ENCODE assay signal across 34 cellular contexts in the genomic region with DNA sequence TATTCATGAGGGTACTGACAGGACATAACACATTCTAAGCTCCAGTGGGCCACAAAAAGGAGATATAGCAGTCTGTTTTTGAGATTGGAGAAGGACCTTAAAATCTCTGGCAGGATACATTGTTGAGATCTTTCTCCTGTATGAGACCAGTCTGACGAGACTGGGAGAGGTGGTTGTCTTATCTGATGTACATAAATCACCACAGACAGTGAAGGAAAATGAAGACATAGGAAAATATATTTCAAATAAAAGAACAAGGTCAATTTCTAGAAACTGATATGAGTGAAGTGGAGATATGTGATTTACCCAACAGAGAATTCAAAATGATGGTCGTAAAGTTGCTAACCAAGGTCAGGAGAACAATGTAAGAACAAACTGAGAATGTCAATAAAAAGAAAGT. TPM values are rescaled to one million over a fixed set of nuclear protein-coding genes. Genes with fewer than 3 reads are reported as not detected.
DNase-seq lines count a peak whose midpoint lies in the region; ATAC-seq, FAIRE-seq and TF ChIP-seq lines count a peak whose summit lies in the region.
"Had no signal": no experiment of that assay in that cellular context is flagged by ENCODE, and none has a peak within 500 bp of the region (broad histone marks: within the 10 kb centered on the region; RNA-seq: fewer than 3 reads in every experiment).

No MANE protein-coding gene starts in this region.

- no peak overlapping the region; the same call in 1 of the 2 replicates for H3K4me2 ChIP-seq in K562 (ENCODE audit: insufficient read depth, low read length)
- H3K4me2 ChIP-seq: A549, BLaER1 had no signal

- H2AFZ ChIP-seq in K562 (ENCODE audit: low read depth, low read length): peak overlapping the region; percentile 50; the same call in 1 of the 2 replicates

- CTCF ChIA-PET in K562 (lab: Yijun Ruan, JAX; ENCODE audit: low intra/inter-chr PET ratio): no interaction called here

- peaks cover 3 to 14% of the 10 kb centered on the region in 2 experiments; a peak in 3 of 5 replicates for H3K27me3 ChIP-seq in K562 (ENCODE audit: control insufficient read depth in 2 of 2, insufficient read depth in 2 of 2, low read length in 2 of 2)
- H3K27me3 ChIP-seq in gastrocnemius medialis: no peaks in the 10 kb centered on the region
- peaks cover 3% of the 10 kb centered on the region for H3K27me3 ChIP-seq in suprapubic skin
- H3K27me3 ChIP-seq: BE2C, BLaER1 had no signal

- H3K36me3 ChIP-seq in K562 (ENCODE audit: control insufficient read depth, insufficient read depth, low read length) (no peaks in the 10 kb centered on the region), gastrocnemius medialis (no peaks in the 10 kb centered on the region), suprapubic skin (no peaks in the 10 kb centered on the region)
- H3K36me3 ChIP-seq: BE2C; BLaER1; BLaER1 treated with 17β-estradiol and CSF1 and Interleukin-3, amounts not matched to agents 10 nM and 100 nM had no signal

- no peaks in the 10 kb centered on the region for H4K20me1 ChIP-seq in K562 (replicated peaks; ENCODE audit: control insufficient read depth, insufficient read depth, low read length)
- H4K20me1 ChIP-seq: BLaER1; BLaER1 treated with 17β-estradiol and CSF1 and Interleukin-3, amounts not matched to agents 10 nM and 100 nM had no signal

- in situ Hi-C loops in K562 (cut with MboI) (no loop called here), gastrocnemius medialis (cut with MboI; ENCODE audit: low sequenced_read_pairs in 4 of 4) (no loop called here)

- intact Hi-C loops in K562 (cut with micrococcal nuclease): no loop called here
- intact Hi-C loops in gastrocnemius medialis (cut with DNase I; ENCODE audit: low total_unique reads): no loop called here

- BruUV-seq in K562 (replicated peaks; lab: Mats Ljungman, UMichigan): no TSS peak

- no peaks in the 10 kb centered on the region for H3K9me3 ChIP-seq in K562 (replicated peaks; ENCODE audit: control insufficient read depth, insufficient read depth, low read depth, low read length)
- H3K9me3 ChIP-seq in gastrocnemius medialis: no peaks in the 10 kb centered on the region
- H3K9me3 ChIP-seq in suprapubic skin: no peaks in the 10 kb centered on the region
- no peaks in the 10 kb centered on the region for H3K9me3 ChIP-seq in T-helper 17 cell (ENCODE audit: control insufficient read depth, low read length, poor library complexity, severe bottlenecking)
- H3K9me3 ChIP-seq: A549, BE2C had no signal

- DNase-seq in K562 (ENCODE audit: extremely low read depth in 1 of 4, low spot score in 3 of 4) (no peak), gastrocnemius medialis (no peak), suprapubic skin (ENCODE audit: low spot score in 2 of 2) (no peak), NCI-H1417 (lab: John Stamatoyannopoulos, UW) (no peak), T-helper 17 cell (no peak)
- DNase-seq: 8988T; ACHN; BE2C; C1 segment of cervical spinal cord; Caco-2; Calu3; CD4-positive, alpha-beta memory T cell; CD4-positive, alpha-beta T cell; CD4-positive, CD25-positive, alpha-beta regulatory T cell; CD8-positive, alpha-beta memory T cell; CD8-positive, alpha-beta T cell; COR-L47; DMS 273 treated with DMSO at 0.1 percent for 48 hours; DMS153; DMS79; DMS79 treated with DMSO at 0.1 percent for 48 hours; DND-41 had no signal

- no peak overlapping the region for H3K4me3 Mint-ChIP-seq in T-helper 17 cell
- H3K4me3 Mint-ChIP-seq: B cell; CD4-positive, alpha-beta memory T cell; CD4-positive, alpha-beta T cell; CD4-positive, CD25-positive, alpha-beta regulatory T cell; CD8-positive, alpha-beta memory T cell; CD8-positive, alpha-beta T cell had no signal

- TF ChIP-seq CTCF in K562 (IDR thresholded peaks at IDR 0.05 in 2 of 3, conservative IDR thresholded peaks at IDR 0.05 in 1 of 3; ENCODE audit: insufficient read depth in 2 of 3, low read depth in 1 of 3, low read length in 3 of 3) (no peak), gastrocnemius medialis (IDR thresholded peaks at IDR 0.05 in 4 of 5, conservative IDR thresholded peaks at IDR 0.05 in 1 of 5) (no peak), suprapubic skin (IDR thresholded peaks at IDR 0.05) (no peak)

- peaks cover 39% of the 10 kb centered on the region for H3K27me3 Mint-ChIP-seq in T-helper 17 cell

- POLR2A ChIA-PET in K562 (lab: Yijun Ruan, JAX): no interaction called here

- H3K4me1 ChIP-seq in K562 (replicated peaks in 1 of 2; ENCODE audit: control insufficient read depth in 2 of 2, insufficient read depth in 2 of 2, low read length in 2 of 2) (peaks cover 0 to 13% of the 10 kb centered on the region in 2 experiments; a peak in 3 of 5 replicates), gastrocnemius medialis (peaks cover 0 to 9% of the 10 kb centered on the region in 2 donors), suprapubic skin (no peaks in the 10 kb centered on the region)
- H3K4me1 ChIP-seq: A549, BE2C, BLaER1, Caco-2 had no signal

- TF ChIP-seq EP300 in K562 (IDR thresholded peaks at IDR 0.05; ENCODE audit: low read length): no peak
- no peak for TF ChIP-seq EP300 in suprapubic skin (IDR thresholded peaks at IDR 0.05)

- no peaks in the 10 kb centered on the region for H3K79me2 ChIP-seq in K562 (ENCODE audit: control insufficient read depth, insufficient read depth, low read length)

- no peaks in the 10 kb centered on the region for H3K9me1 ChIP-seq in K562 (ENCODE audit: control insufficient read depth, insufficient read depth, low read length)

- WGBS in K562 (ENCODE audit: insufficient coverage, low coverage, missing lambda C conversion rate): 10% methylated on average over 2 of the region's 2 CpGs
- WGBS in suprapubic skin: 54% methylated on average over 2 of the region's 2 CpGs

- H3K36me3 Mint-ChIP-seq in T-helper 17 cell (ENCODE audit: low read depth): peaks cover 7% of the 10 kb centered on the region
- H3K36me3 Mint-ChIP-seq: CD8-positive, alpha-beta T cell had no signal

- H3K4me3 ChIP-seq in K562: no peak overlapping the region
- no peak overlapping the region for H3K4me3 ChIP-seq in gastrocnemius medialis
- H3K4me3 ChIP-seq in suprapubic skin: no peak overlapping the region
- H3K4me3 ChIP-seq: A549; BLaER1; BLaER1 treated with 17β-estradiol and CSF1 and Interleukin-3, amounts not matched to agents 10 nM and 100 nM had no signal

- no peak for TF ChIP-seq POLR2A in K562 (conservative IDR thresholded peaks at IDR 0.05)
- TF ChIP-seq POLR2A in gastrocnemius medialis (IDR thresholded peaks at IDR 0.05): no peak
- TF ChIP-seq POLR2A in suprapubic skin (IDR thresholded peaks at IDR 0.05): no peak

- H3K9ac ChIP-seq in K562 (ENCODE audit: insufficient read depth in 1 of 2, low read depth in 2 of 2, low read length in 2 of 2): no peak overlapping the region
- H3K9ac ChIP-seq: BLaER1; BLaER1 treated with 17β-estradiol and CSF1 and Interleukin-3, amounts not matched to agents 10 nM and 100 nM had no signal

- no peak overlapping the region for H3K27ac ChIP-seq in K562 (ENCODE audit: extremely low read depth, low read depth, low read length)
- peak overlapping the region in 3 of 4 donors; percentile 51 to 77 (median 57) for H3K27ac ChIP-seq in gastrocnemius medialis
- peak overlapping the region; percentile 24 for H3K27ac ChIP-seq in suprapubic skin
- H3K27ac ChIP-seq: 22Rv1, A549, BLaER1, C4-2B had no signal

- FAIRE-seq in TTC549 (lab: Jason Lieb, UNC) (peak; percentile 56), K562 (lab: Jason Lieb, UNC) (no peak)
- FAIRE-seq: A204.1, A549, D721Med had no signal

- ATAC-seq in K562 (peak; percentile 21; the same call in 1 of the 3 replicates), gastrocnemius medialis (no peak), T-helper 17 cell (no peak), HG03025 (IDR thresholded peaks at IDR 0.05; ENCODE audit: low FRiP score, unreplicated experiment) (no peak), HG03342 (IDR thresholded peaks at IDR 0.05; ENCODE audit: unreplicated experiment) (no peak)
- ATAC-seq: A549; CD8-positive, alpha-beta T cell had no signal

- TF ChIP-seq RAD21 in K562 (CRISPR knock-in tag; conservative IDR thresholded peaks at IDR 0.05 in 1 of 2, IDR thresholded peaks at IDR 0.05 in 1 of 2): no peak

- H3K4me1 Mint-ChIP-seq in T-helper 17 cell: no peaks in the 10 kb centered on the region
- H3K4me1 Mint-ChIP-seq: B cell; CD4-positive, alpha-beta memory T cell; CD4-positive, CD25-positive, alpha-beta regulatory T cell; CD8-positive, alpha-beta memory T cell had no signal

- no peak overlapping the region for H3K27ac Mint-ChIP-seq in T-helper 17 cell
- H3K27ac Mint-ChIP-seq: B cell; CD14-positive monocyte; CD4-positive, alpha-beta memory T cell; CD4-positive, alpha-beta T cell; CD4-positive, CD25-positive, alpha-beta regulatory T cell; CD8-positive, alpha-beta memory T cell; CD8-positive, alpha-beta T cell had no signal

TF ChIP-seq in K562, 482 proteins besides CTCF, POLR2A, EP300 and RAD21 (continues in another document):
- TF ChIP-seq CAMTA2 (CRISPR knock-in tag; conservative IDR thresholded peaks at IDR 0.05): no peak
- TF ChIP-seq, protein P1, sequence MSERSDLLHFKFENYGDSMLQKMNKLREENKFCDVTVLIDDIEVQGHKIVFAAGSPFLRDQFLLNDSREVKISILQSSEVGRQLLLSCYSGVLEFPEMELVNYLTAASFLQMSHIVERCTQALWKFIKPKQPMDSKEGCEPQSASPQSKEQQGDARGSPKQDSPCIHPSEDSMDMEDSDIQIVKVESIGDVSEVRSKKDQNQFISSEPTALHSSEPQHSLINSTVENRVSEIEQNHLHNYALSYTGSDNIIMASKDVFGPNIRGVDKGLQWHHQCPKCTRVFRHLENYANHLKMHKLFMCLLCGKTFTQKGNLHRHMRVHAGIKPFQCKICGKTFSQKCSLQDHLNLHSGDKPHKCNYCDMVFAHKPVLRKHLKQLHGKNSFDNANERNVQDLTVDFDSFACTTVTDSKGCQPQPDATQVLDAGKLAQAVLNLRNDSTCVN (CRISPR knock-in tag; IDR thresholded peaks at IDR 0.05): no peak

RNA-seq across cellular contexts. Expression of a gene that starts 21.3 kb away (rescaled TPM):
- total RNA-seq in K562 (2011; cell fraction: chromatin; rRNA removed; ENCODE audit: low replicate concordance): 9.0 and 24.6 TPM in 2 replicates
- total RNA-seq in K562 (2011; cell fraction: nucleolus; rRNA removed): 8.0 and 10.8 TPM in 2 replicates
- 13.1 and 13.6 TPM in 2 replicates for total RNA-seq in K562 (2011; cell fraction: nucleoplasm; rRNA removed)
- 18.4 TPM in 2 replicates for total RNA-seq in K562 (2014; rRNA removed)
- 30.7 and 31.8 TPM in 2 replicates for total RNA-seq in K562 (2014; rRNA removed; fragmentation: Illumina TruSeq; extraction: Trizol)
- total RNA-seq in K562 (2015; rRNA removed; fragmentation: Illumina TruSeq; extraction: Trizol): 31.4 and 32.9 TPM in 2 replicates
- 24.6 and 25.0 TPM in 2 replicates for total RNA-seq in K562 (2021)
- 38.2 and 54.3 TPM in 2 replicates for polyA plus RNA-seq in K562 (2011; rRNA removed)
- polyA plus RNA-seq in K562 (2011; cell fraction: cytosol; rRNA removed): 13.5 and 21.9 TPM in 2 replicates
- polyA plus RNA-seq in K562 (2011; cell fraction: nucleus; rRNA removed): 6.9 and 13.0 TPM in 2 replicates
- polyA plus RNA-seq in K562 (2012): 18.9 and 39.6 TPM in 2 replicates
- polyA plus RNA-seq in K562 (2014; fragmentation: Illumina TruSeq; extraction: Trizol): 27.1 and 29.3 TPM in 2 replicates
- 1 to 10 TPM; 5.2 to 5.6 TPM for polyA plus RNA-seq in K562 (2014; fragmentation: Nextera tagmentation; extraction: Ambion mirVana)
- polyA plus RNA-seq in K562 (2014; rRNA removed): 14.1 and 17.2 TPM in 2 replicates
- polyA minus RNA-seq in K562 (2011; rRNA and poly(A)+ RNA removed): 106 and 110 TPM in 2 replicates
- 25.7 and 40.9 TPM in 2 replicates for polyA minus RNA-seq in K562 (2011; cell fraction: cytosol; rRNA and poly(A)+ RNA removed)
- polyA minus RNA-seq in K562 (2011; cell fraction: nucleus; rRNA and poly(A)+ RNA removed): 13.1 and 21.5 TPM in 2 replicates
- total RNA-seq in gastrocnemius medialis: 100 to 1,000 TPM; 500 to 862 (median 706) TPM
- total RNA-seq in suprapubic skin: 10 to 100 TPM; 33.8 to 44.5 (median 39.4) TPM
- total RNA-seq in T-helper 17 cell: 10 to 100 TPM; 13.5 to 17.2 TPM

Comparison
In these comparisons a context has a peak if more than half of its experiments do, and no peak if none do; other contexts are left out.
1. RNA of a gene that starts 21.3 kb away (total RNA-seq): 500 to 862 TPM in gastrocnemius medialis; 33.8 to 44.5 TPM in suprapubic skin, 8.0 to 32.9 TPM in K562 and 13.5 to 17.2 TPM in T-helper 17 cell; every median in the first group is over 10 times any median in the second.